In genomic region chr9:131119600-131119999, GRCh38 we compare ENCODE assay signal across 1 cellular context.
TF ChIP-seq lines count a peak whose summit lies in the region.

No MANE protein-coding gene starts in this region.

TF ChIP-seq in K562, 482 proteins besides CTCF, POLR2A, EP300 and RAD21 (continued from another document):
- TF ChIP-seq HMGXB4 (CRISPR knock-in tag; IDR thresholded peaks at IDR 0.05) (peak; percentile 40; the same call in 1 of the 2 replicates), MLX (CRISPR knock-in tag; conservative IDR thresholded peaks at IDR 0.05) (peak in 1 of 2 experiments; percentile 88; a peak in 1 of 4 replicates), STAT6 (CRISPR knock-in tag; IDR thresholded peaks at IDR 0.05) (peak; percentile 78)
